8 cellular contexts compared by ENCODE assay signal in the genomic region with DNA sequence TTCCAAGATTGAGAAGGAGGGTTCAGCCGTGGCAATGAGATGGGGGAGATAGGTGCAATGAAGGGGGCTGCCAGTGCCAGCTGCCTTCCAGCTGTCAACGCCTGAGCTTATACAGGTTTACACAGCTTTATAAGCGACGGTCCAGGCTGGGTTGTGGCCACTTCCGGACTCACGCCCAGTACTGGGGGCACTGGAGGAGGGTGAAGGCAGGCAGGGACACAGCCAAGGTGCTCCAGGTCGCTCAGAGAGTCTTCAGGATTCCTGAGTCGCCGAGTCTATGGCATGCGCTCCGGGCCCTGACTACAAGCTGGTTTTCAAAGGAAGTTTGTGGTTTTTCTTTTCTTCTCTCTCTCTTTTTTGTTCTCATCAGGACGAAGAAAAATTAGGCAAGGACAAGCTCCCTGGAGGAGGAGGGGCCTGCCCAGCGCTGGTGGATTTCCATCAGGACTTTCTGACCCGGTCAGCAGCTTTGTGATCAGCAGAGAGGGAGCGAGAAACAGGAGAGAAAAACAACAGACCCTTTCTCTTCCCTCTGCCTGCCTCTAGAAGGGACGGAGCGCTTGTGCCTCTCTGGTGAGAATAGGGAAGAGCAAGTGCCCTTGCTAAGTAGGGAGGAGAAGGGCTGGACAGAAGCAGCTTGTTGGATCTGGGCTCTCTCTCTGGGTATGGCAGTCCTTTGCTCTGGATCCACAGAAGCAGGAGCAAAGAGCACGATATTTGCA. TPM values are rescaled to one million over a fixed set of nuclear protein-coding genes. Genes with fewer than 3 reads are reported as not detected.
A peak's percentile ranks its signal among the peaks of the same experiment; 100 is the strongest.
DNase-seq lines count a peak whose midpoint lies in the region; ATAC-seq and TF ChIP-seq lines count a peak whose summit lies in the region.

A gene with protein sequence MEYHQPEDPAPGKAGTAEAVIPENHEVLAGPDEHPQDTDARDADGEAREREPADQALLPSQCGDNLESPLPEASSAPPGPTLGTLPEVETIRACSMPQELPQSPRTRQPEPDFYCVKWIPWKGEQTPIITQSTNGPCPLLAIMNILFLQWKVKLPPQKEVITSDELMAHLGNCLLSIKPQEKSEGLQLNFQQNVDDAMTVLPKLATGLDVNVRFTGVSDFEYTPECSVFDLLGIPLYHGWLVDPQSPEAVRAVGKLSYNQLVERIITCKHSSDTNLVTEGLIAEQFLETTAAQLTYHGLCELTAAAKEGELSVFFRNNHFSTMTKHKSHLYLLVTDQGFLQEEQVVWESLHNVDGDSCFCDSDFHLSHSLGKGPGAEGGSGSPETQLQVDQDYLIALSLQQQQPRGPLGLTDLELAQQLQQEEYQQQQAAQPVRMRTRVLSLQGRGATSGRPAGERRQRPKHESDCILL (minus strand): TSS at position 572 of the 722 bp plus-strand sequence. CDS start 4,285 bp downstream, outside the sequence.

- H3K27me3 ChIP-seq in A673 (replicated peaks; ENCODE audit: insufficient read depth, low read depth, low read length, poor library complexity) (no peaks in the 10 kb centered on the region), ascending aorta (no peaks in the 10 kb centered on the region)

- H3K4me1 ChIP-seq in A673 (ENCODE audit: insufficient read depth, low read length, poor library complexity, severe bottlenecking) (peaks cover 24% of the 10 kb centered on the region), ascending aorta (peaks cover 11 to 46% of the 10 kb centered on the region in 2 donors)

- no peaks in the 10 kb centered on the region for H3K27me3 Mint-ChIP-seq in osteocyte (ENCODE audit: unreplicated experiment)

- intact Hi-C loops in A673 (cut with micrococcal nuclease; ENCODE audit: unreplicated experiment) (no loop called here), ascending aorta (cut with DNase I) (loop anchor here (10.0 kb wide), 1 partner anchor 312 kb away; a partner anchor contains a TSS), left cardiac atrium (cut with DNase I) (loop anchor here in 1 of 2 donors (10.0 kb wide), 1 partner anchor 48 kb away; a partner anchor contains a TSS)

- CTCF ChIA-PET in A673 (lab: Charles Lee) (interaction anchor here (0.6 to 2.9 kb wide), 5 partner anchors 10 to 85 kb away, joined by 3 to 26 read pairs (median 3); no protein-coding TSS in a partner anchor), RWPE1 (lab: Yijun Ruan, JAX) (interaction anchor here (0.5 to 2.4 kb wide), 13 partner anchors 10 to 1015 kb away, joined by 3 to 17 read pairs (median 3); a partner anchor contains a TSS)

- peak within 1 kb of the TSS; percentile 99 for H3K4me3 Mint-ChIP-seq in osteocyte (ENCODE audit: unreplicated experiment)

- TF ChIP-seq CTCF in A673 (conservative IDR thresholded peaks at IDR 0.05; ENCODE audit: low read depth, low read length) = peak; percentile 51
- peak; percentile 63 for TF ChIP-seq CTCF in GM12873 (IDR thresholded peaks at IDR 0.05; ENCODE audit: insufficient read depth, low read depth, low read length, missing control alignments)
- TF ChIP-seq CTCF in LNCaP clone FGC (IDR thresholded peaks at IDR 0.05; ENCODE audit: control insufficient read depth, extremely low read depth, insufficient read depth) = peak; percentile 52
- TF ChIP-seq CTCF in RWPE1 (conservative IDR thresholded peaks at IDR 0.05; ENCODE audit: low read depth) = peak; percentile 64
- TF ChIP-seq CTCF in ascending aorta (IDR thresholded peaks at IDR 0.05) = peak; percentile 24 to 59 (median 55)
- TF ChIP-seq CTCF in osteocyte (IDR thresholded peaks at IDR 0.05) = peak; percentile 58

- H3K9me3 ChIP-seq in A673 (ENCODE audit: low read depth, low read length, poor library complexity, severe bottlenecking) = no peaks in the 10 kb centered on the region
- H3K9me3 ChIP-seq in ascending aorta = no peaks in the 10 kb centered on the region

- no peaks in the 10 kb centered on the region for H3K9me3 Mint-ChIP-seq in osteocyte (ENCODE audit: unreplicated experiment)

- H3K36me3 Mint-ChIP-seq in osteocyte (ENCODE audit: unreplicated experiment) = peaks cover 10% of the 10 kb centered on the region

- peak within 1 kb of the TSS; percentile 99 for H3K27ac Mint-ChIP-seq in osteocyte (ENCODE audit: unreplicated experiment)

- no peaks in the 10 kb centered on the region for H3K36me3 ChIP-seq in A673 (ENCODE audit: insufficient read depth, low read length, poor library complexity, severe bottlenecking)
- peaks cover 2 to 3% of the 10 kb centered on the region in 2 donors for H3K36me3 ChIP-seq in ascending aorta

- POLR2A ChIA-PET in A673 (lab: Charles Lee; ENCODE audit: low non-redundant PET) (interaction anchor here (0.6 kb wide), 2 partner anchors 11 to 76 kb away, joined by 3 read pairs; no protein-coding TSS in a partner anchor), RWPE1 (lab: Yijun Ruan, JAX; ENCODE audit: low non-redundant PET) (interaction anchor here (0.9 to 1.7 kb wide), 3 partner anchors 9 to 25 kb away, joined by 3 to 7 read pairs (median 3); a partner anchor contains a TSS)

- DNase-seq in A673 (ENCODE audit: low spot score) (peak; percentile 87), LNCaP clone FGC (ENCODE audit: low read depth) (peak; percentile 43), RWPE1 (ENCODE audit: low spot score) (peak; percentile 84), ascending aorta (ENCODE audit: low spot score in 2 of 2) (peak; percentile 22 to 85), left cardiac atrium (peak; percentile 72), osteocyte (ENCODE audit: extremely low spot score, unreplicated experiment) (peak; percentile 88)

- BruUV-seq in A673 (replicated peaks; lab: Mats Ljungman, UMichigan) = TSS peak; percentile 76

- peak within 1 kb of the TSS; percentile 90 for H3K27ac ChIP-seq in A673 (ENCODE audit: low read depth, low read length, poor library complexity, severe bottlenecking)
- H3K27ac ChIP-seq in RWPE1 = peak within 1 kb of the TSS; percentile 91
- peak within 1 kb of the TSS; percentile 85 to 87 for H3K27ac ChIP-seq in ascending aorta

- ATAC-seq in left cardiac atrium (peak; percentile 79 to 82), HG03342 (IDR thresholded peaks at IDR 0.05; ENCODE audit: unreplicated experiment) (no peak)

- H3K4me3 ChIP-seq in A673 (ENCODE audit: low read depth, low read length, poor library complexity, severe bottlenecking) (peak within 1 kb of the TSS; percentile 95), LNCaP clone FGC (ENCODE audit: low read depth, low read length) (peak within 1 kb of the TSS; percentile 63), ascending aorta (peak within 1 kb of the TSS; percentile 70 to 71)

- peaks cover 65% of the 10 kb centered on the region for H3K4me1 Mint-ChIP-seq in osteocyte (ENCODE audit: unreplicated experiment)

RNA-seq across cellular contexts. Expression of the gene that starts here (rescaled TPM):
- total RNA-seq in A673 (2021) (11.6 and 16.9 TPM in 2 replicates), ascending aorta (9.7 TPM), left cardiac atrium (10 to 100 TPM; 32.2 to 36.2 TPM), osteocyte (22.2 and 24.3 TPM in 2 replicates)
